Comparison of ENCODE assay signal across 12 cellular contexts in genomic region chr1:183291802-183292515, GRCh38.
DNase-seq lines count a peak whose midpoint lies in the region; ATAC-seq and TF ChIP-seq lines count a peak whose summit lies in the region.
"Had no signal": no experiment of that assay in that cellular context is flagged by ENCODE, and none has a peak within 500 bp of the region (broad histone marks: within the 10 kb centered on the region; RNA-seq: fewer than 3 reads in every experiment).

No MANE protein-coding gene starts in this region.

- H3K27me3 ChIP-seq in SK-N-SH (ENCODE audit: insufficient read depth) (no peaks in the 10 kb centered on the region), trophoblast cell (ENCODE audit: insufficient read depth, low read length) (no peaks in the 10 kb centered on the region)
- H3K27me3 ChIP-seq: BLaER1 treated with 17β-estradiol and CSF1 and Interleukin-3, amounts not matched to agents 10 nM and 100 nM; esophagus squamous epithelium; ovary had no signal

- no peak overlapping the region for H4K8ac ChIP-seq in trophoblast cell (ENCODE audit: low read depth, low read length)

- H4K20me1 ChIP-seq in SK-N-SH (ENCODE audit: insufficient read depth): no peaks in the 10 kb centered on the region
- H4K20me1 ChIP-seq: BLaER1 treated with 17β-estradiol and CSF1 and Interleukin-3, amounts not matched to agents 10 nM and 100 nM had no signal

- H3K18ac ChIP-seq in trophoblast cell (ENCODE audit: low read length): no peak overlapping the region

- CTCF ChIA-PET in SK-N-SH (lab: Yijun Ruan, JAX): interaction anchor here (5.1 kb wide), 1 partner anchor 10 kb away, joined by 25 read pairs; no protein-coding TSS in a partner anchor

- H2AFZ ChIP-seq in SK-N-SH (ENCODE audit: low read depth): peak overlapping the region; percentile 36; the same call in 1 of the 2 replicates
- no peak overlapping the region for H2AFZ ChIP-seq in trophoblast cell (ENCODE audit: insufficient read depth, low read length, poor library complexity)

- ATAC-seq in HG02885 (IDR thresholded peaks at IDR 0.05; ENCODE audit: poor library complexity, unreplicated experiment): no peak
- no peak for ATAC-seq in GM21723 (IDR thresholded peaks at IDR 0.05; ENCODE audit: unreplicated experiment)
- no peak for ATAC-seq in left lobe of liver

- no peak overlapping the region for H4K12ac ChIP-seq in trophoblast cell (ENCODE audit: low read depth, low read length)

- peaks cover 5% of the 10 kb centered on the region for H3K79me1 ChIP-seq in trophoblast cell (ENCODE audit: low read length)

- no peak overlapping the region for H3K4me2 ChIP-seq in SK-N-SH
- H3K4me2 ChIP-seq in trophoblast cell (ENCODE audit: low read length): no peak overlapping the region
- H3K4me2 ChIP-seq: BLaER1 treated with 17β-estradiol and CSF1 and Interleukin-3, amounts not matched to agents 10 nM and 100 nM had no signal

- H3K27ac ChIP-seq in SK-N-SH (ENCODE audit: low read depth in 2 of 2, low read length in 1 of 2) (no peak overlapping the region), trophoblast cell (ENCODE audit: low read depth, low read length) (no peak overlapping the region)
- H3K27ac ChIP-seq: BLaER1 treated with 17β-estradiol and CSF1 and Interleukin-3, amounts not matched to agents 10 nM and 100 nM had no signal

- DNase-seq in COR-L47 (lab: John Stamatoyannopoulos, UW): peak; percentile 5
- DNase-seq in SK-N-SH: no peak
- peak; percentile 76 for DNase-seq in fibroblast of peridontal ligament (ENCODE audit: extremely low read depth)
- DNase-seq in trophoblast cell: peak; percentile 59 to 62
- DNase-seq in putamen (ENCODE audit: low spot score): no peak
- DNase-seq in left lobe of liver (ENCODE audit: low spot score): no peak
- DNase-seq: esophagus squamous epithelium, NCI-H2029 had no signal

- H3K36me3 ChIP-seq in SK-N-SH (replicated peaks in 1 of 2; ENCODE audit: control insufficient read depth in 1 of 2, insufficient read depth in 2 of 2, low read length in 1 of 2) (no peaks in the 10 kb centered on the region), trophoblast cell (ENCODE audit: control insufficient read depth in 1 of 2, insufficient read depth in 2 of 2, low read length in 2 of 2) (no peaks in the 10 kb centered on the region)
- H3K36me3 ChIP-seq: BLaER1 treated with 17β-estradiol and CSF1 and Interleukin-3, amounts not matched to agents 10 nM and 100 nM; esophagus squamous epithelium; ovary had no signal

- H3F3A ChIP-seq in SK-N-SH (replicated peaks; ENCODE audit: insufficient read depth): no peaks in the 10 kb centered on the region

- POLR2A ChIA-PET in SK-N-SH (lab: Yijun Ruan, JAX): no interaction called here

- TF ChIP-seq RAD21 in SK-N-SH (IDR thresholded peaks at IDR 0.05; ENCODE audit: low read length): no peak

- H3K4me3 ChIP-seq in SK-N-SH (ENCODE audit: low read depth in 2 of 2, low read length in 1 of 2) (no peak overlapping the region), trophoblast cell (ENCODE audit: low read depth, low read length) (no peak overlapping the region)
- H3K4me3 ChIP-seq: BLaER1 treated with 17β-estradiol and CSF1 and Interleukin-3, amounts not matched to agents 10 nM and 100 nM; esophagus squamous epithelium; ovary had no signal

- H3K9me2 ChIP-seq in SK-N-SH: no peaks in the 10 kb centered on the region

- TF ChIP-seq CTCF in SK-N-SH (IDR thresholded peaks at IDR 0.05): no peak

- H3K4me1 ChIP-seq in SK-N-SH (ENCODE audit: control insufficient read depth in 1 of 2, insufficient read depth in 2 of 2, low read depth in 1 of 2, low read length in 1 of 2) (peaks cover 0 to 8% of the 10 kb centered on the region in 2 experiments; a peak in 1 of 4 replicates), trophoblast cell (ENCODE audit: control insufficient read depth in 1 of 2, insufficient read depth in 2 of 2, low read length in 2 of 2) (peaks cover 12 to 24% of the 10 kb centered on the region in 2 experiments)

- H3K9me3 ChIP-seq in SK-N-SH (no peaks in the 10 kb centered on the region), trophoblast cell (ENCODE audit: insufficient read depth, low read depth, low read length) (no peaks in the 10 kb centered on the region)
- H3K9me3 ChIP-seq: BLaER1 treated with 17β-estradiol and CSF1 and Interleukin-3, amounts not matched to agents 10 nM and 100 nM; esophagus squamous epithelium; ovary had no signal

- H3K23ac ChIP-seq in trophoblast cell (ENCODE audit: low read length): no peak overlapping the region

- H3K79me2 ChIP-seq in SK-N-SH (ENCODE audit: insufficient read depth) (no peaks in the 10 kb centered on the region), trophoblast cell (ENCODE audit: control insufficient read depth, insufficient read depth, low read length, poor library complexity) (no peaks in the 10 kb centered on the region)

- no peak overlapping the region for H2AK5ac ChIP-seq in trophoblast cell (ENCODE audit: low read length)

- no peak for TF ChIP-seq EP300 in SK-N-SH (IDR thresholded peaks at IDR 0.05; ENCODE audit: borderline replicate concordance in 1 of 2, low read depth in 1 of 2, low read length in 1 of 2)

- H2BK120ac ChIP-seq in trophoblast cell (ENCODE audit: insufficient read depth, low read length, poor library complexity): no peak overlapping the region

- H4K91ac ChIP-seq in trophoblast cell (ENCODE audit: low read depth, low read length): no peak overlapping the region

- WGBS in SK-N-SH (ENCODE audit: low lambda C conversion rate): 78% methylated on average over 11 of the region's 11 CpGs
- no CpG with 5 or more reads among the region's 11 CpGs for WGBS in trophoblast cell (ENCODE audit: extremely low coverage, insufficient coverage, insufficient read length)

- no peak overlapping the region for H3K4ac ChIP-seq in trophoblast cell (ENCODE audit: low read depth, low read length)

- H2BK5ac ChIP-seq in trophoblast cell (ENCODE audit: low read depth, low read length, poor library complexity): peak overlapping the region; percentile 16

- no peak overlapping the region for H2BK12ac ChIP-seq in trophoblast cell (ENCODE audit: low read length)

- no peak overlapping the region for H3K9ac ChIP-seq in SK-N-SH
- H3K9ac ChIP-seq in trophoblast cell (ENCODE audit: low read length): no peak overlapping the region
- H3K9ac ChIP-seq: BLaER1 treated with 17β-estradiol and CSF1 and Interleukin-3, amounts not matched to agents 10 nM and 100 nM had no signal

- no peak overlapping the region for H3K14ac ChIP-seq in trophoblast cell (ENCODE audit: low read length)

TF ChIP-seq in SK-N-SH, 30 proteins besides CTCF, POLR2A, EP300 and RAD21:
- no peak for TF ChIP-seq IRF3 (IDR thresholded peaks at IDR 0.05; ENCODE audit: low read depth, low read length)
- no peak for TF ChIP-seq FOSL2 (IDR thresholded peaks at IDR 0.05; ENCODE audit: borderline replicate concordance, low read depth)
- TF ChIP-seq ELF1 (IDR thresholded peaks at IDR 0.05): no peak
- no peak for TF ChIP-seq ZBTB33 (IDR thresholded peaks at IDR 0.05; ENCODE audit: borderline replicate concordance, low read depth)
- TF ChIP-seq MXI1 (IDR thresholded peaks at IDR 0.05; ENCODE audit: low read depth, low read length): no peak
- no peak for TF ChIP-seq FOXM1 (IDR thresholded peaks at IDR 0.05; ENCODE audit: low read depth)
- TF ChIP-seq, protein P1, sequence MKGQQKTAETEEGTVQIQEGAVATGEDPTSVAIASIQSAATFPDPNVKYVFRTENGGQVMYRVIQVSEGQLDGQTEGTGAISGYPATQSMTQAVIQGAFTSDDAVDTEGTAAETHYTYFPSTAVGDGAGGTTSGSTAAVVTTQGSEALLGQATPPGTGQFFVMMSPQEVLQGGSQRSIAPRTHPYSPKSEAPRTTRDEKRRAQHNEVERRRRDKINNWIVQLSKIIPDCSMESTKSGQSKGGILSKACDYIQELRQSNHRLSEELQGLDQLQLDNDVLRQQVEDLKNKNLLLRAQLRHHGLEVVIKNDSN (IDR thresholded peaks at IDR 0.05; ENCODE audit: borderline replicate concordance, low read depth): no peak
- no peak for TF ChIP-seq NRF1 (IDR thresholded peaks at IDR 0.05; ENCODE audit: low read depth, low read length)
- TF ChIP-seq FOXJ3 (CRISPR knock-in tag; IDR thresholded peaks at IDR 0.05): no peak
TF ChIP-seq in SK-N-SH: peak in this region for 0.

Comparison
In these comparisons a context has a peak if more than half of its experiments do, and no peak if none do; other contexts are left out.
1. DNase-seq: peak in COR-L47 (single experiment), fibroblast of peridontal ligament (single experiment) and trophoblast cell (2 of 2); none in SK-N-SH (single experiment), putamen (single experiment) and left lobe of liver (single experiment).